In the genomic region with DNA sequence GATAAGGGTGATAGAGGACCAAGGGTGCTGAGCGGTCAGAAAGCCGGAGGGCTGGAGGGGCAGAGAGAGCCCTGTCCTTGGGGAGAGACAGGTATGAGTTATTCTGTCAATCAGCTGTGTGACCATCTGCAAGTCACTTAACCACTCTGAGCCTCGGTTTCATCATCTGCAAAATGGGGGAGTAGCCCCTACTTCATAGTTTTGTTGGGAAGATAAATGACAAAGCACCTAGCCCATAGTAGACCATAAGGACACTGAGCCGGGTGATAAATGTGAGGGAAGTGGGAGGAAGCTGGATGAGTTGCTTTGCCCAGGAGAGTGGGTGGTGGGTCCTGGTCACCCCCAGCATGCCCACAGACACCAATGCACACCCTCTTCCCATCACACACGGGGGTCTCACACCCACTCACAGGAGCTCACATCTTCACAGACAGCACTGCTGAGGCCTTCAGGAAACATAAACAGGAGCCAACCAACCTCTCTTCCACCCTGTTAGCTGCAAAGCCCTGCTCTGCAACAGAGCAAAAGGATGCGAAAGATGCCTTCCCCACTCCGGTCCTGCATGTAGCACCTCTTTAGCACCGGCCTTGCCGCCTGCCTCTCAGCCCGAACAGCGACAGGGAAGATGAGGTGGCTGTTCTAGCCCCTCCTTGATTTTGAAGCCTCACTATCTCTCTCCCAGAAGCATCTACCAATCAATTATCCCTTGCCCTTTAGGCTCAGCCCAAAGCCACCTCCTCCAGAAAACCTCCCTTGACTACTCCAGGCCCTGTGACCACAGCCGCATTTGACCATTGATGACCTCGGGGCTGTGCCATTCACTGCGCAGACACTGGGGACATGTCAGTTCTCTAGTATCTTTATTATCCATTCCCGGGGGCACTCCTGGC, we compare ENCODE assay signal across 1 cellular context.
TF ChIP-seq lines count a peak whose summit lies in the region.

No MANE protein-coding gene starts in this region.

TF ChIP-seq in K562, 482 proteins besides CTCF, POLR2A, EP300 and RAD21 (continued from another document and continues in another):
- TF ChIP-seq, protein P1, sequence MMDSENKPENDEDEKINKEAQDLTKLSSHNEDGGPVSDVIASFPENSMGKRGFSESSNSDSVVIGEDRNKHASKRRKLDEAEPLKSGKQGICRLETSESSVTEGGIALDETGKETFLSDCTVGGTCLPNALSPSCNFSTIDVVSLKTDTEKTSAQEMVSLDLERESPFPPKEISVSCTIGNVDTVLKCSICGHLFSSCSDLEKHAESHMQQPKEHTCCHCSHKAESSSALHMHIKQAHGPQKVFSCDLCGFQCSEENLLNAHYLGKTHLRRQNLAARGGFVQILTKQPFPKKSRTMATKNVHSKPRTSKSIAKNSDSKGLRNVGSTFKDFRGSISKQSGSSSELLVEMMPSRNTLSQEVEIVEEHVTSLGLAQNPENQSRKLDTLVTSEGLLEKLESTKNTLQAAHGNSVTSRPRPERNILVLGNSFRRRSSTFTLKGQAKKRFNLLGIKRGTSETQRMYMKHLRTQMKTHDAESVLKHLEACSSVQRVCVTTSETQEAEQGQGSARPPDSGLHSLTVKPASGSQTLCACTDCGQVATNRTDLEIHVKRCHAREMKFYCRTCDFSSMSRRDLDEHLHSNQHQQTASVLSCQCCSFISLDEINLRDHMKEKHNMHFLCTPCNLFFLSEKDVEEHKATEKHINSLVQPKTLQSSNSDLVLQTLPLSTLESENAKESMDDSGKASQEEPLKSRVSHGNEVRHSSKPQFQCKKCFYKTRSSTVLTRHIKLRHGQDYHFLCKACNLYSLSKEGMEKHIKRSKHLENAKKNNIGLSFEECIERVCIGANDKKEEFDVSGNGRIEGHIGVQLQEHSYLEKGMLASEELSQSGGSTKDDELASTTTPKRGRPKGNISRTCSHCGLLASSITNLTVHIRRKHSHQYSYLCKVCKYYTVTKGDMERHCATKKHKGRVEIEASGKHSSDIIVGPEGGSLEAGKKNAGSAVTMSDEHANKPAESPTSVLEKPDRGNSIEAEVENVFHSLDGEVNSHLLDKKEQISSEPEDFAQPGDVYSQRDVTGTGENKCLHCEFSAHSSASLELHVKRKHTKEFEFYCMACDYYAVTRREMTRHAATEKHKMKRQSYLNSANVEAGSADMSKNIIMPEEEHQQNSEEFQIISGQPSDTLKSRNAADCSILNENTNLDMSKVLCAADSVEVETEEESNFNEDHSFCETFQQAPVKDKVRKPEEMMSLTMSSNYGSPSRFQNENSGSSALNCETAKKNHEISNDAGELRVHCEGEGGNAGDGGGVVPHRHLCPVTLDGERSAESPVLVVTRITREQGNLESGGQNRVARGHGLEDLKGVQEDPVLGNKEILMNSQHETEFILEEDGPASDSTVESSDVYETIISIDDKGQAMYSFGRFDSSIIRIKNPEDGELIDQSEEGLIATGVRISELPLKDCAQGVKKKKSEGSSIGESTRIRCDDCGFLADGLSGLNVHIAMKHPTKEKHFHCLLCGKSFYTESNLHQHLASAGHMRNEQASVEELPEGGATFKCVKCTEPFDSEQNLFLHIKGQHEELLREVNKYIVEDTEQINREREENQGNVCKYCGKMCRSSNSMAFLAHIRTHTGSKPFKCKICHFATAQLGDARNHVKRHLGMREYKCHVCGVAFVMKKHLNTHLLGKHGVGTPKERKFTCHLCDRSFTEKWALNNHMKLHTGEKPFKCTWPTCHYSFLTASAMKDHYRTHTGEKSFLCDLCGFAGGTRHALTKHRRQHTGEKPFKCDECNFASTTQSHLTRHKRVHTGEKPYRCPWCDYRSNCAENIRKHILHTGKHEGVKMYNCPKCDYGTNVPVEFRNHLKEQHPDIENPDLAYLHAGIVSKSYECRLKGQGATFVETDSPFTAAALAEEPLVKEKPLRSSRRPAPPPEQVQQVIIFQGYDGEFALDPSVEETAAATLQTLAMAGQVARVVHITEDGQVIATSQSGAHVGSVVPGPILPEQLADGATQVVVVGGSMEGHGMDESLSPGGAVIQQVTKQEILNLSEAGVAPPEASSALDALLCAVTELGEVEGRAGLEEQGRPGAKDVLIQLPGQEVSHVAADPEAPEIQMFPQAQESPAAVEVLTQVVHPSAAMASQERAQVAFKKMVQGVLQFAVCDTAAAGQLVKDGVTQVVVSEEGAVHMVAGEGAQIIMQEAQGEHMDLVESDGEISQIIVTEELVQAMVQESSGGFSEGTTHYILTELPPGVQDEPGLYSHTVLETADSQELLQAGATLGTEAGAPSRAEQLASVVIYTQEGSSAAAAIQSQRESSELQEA (IDR thresholded peaks at IDR 0.05; ENCODE audit: low read depth), result no peak
- TF ChIP-seq DIDO1 (tag; IDR thresholded peaks at IDR 0.05; ENCODE audit: low read depth) (no peak), ZMIZ1 (IDR thresholded peaks at IDR 0.05; ENCODE audit: low read depth in 2 of 2, low read length in 2 of 2) (no peak), TRIM24 (IDR thresholded peaks at IDR 0.05) (0 out of 4 replicates have a peak, but pooled peaks of 1 of the 2 experiments have one; percentile 16), FOXJ3 (CRISPR knock-in tag; IDR thresholded peaks at IDR 0.05) (no peak), BRD9 (IDR thresholded peaks at IDR 0.05; ENCODE audit: low read depth, partially characterized antibody) (peak; percentile 28), E2F5 (CRISPR knock-in tag; IDR thresholded peaks at IDR 0.05) (0 out of 2 replicates have a peak, but pooled peaks have one; percentile 56), TEAD4 (IDR thresholded peaks at IDR 0.05; ENCODE audit: low read length) (no peak), TEAD4 (CRISPR knock-in tag; IDR thresholded peaks at IDR 0.05; ENCODE audit: borderline replicate concordance) (no peak), RERE (CRISPR knock-in tag; IDR thresholded peaks at IDR 0.05; ENCODE audit: borderline replicate concordance) (0 out of 2 replicates have a peak, but pooled peaks have one; percentile 63), POLR2H (tag; IDR thresholded peaks at IDR 0.05; ENCODE audit: low read depth) (no peak)
- TF ChIP-seq, protein P2, sequence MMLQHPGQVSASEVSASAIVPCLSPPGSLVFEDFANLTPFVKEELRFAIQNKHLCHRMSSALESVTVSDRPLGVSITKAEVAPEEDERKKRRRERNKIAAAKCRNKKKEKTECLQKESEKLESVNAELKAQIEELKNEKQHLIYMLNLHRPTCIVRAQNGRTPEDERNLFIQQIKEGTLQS (IDR thresholded peaks at IDR 0.05), result peak; percentile 37
- TF ChIP-seq, protein P2 (CRISPR knock-in tag; conservative IDR thresholded peaks at IDR 0.05), result no peak
